Comparison of ENCODE assay signal across 25 cellular contexts in the genomic region with DNA sequence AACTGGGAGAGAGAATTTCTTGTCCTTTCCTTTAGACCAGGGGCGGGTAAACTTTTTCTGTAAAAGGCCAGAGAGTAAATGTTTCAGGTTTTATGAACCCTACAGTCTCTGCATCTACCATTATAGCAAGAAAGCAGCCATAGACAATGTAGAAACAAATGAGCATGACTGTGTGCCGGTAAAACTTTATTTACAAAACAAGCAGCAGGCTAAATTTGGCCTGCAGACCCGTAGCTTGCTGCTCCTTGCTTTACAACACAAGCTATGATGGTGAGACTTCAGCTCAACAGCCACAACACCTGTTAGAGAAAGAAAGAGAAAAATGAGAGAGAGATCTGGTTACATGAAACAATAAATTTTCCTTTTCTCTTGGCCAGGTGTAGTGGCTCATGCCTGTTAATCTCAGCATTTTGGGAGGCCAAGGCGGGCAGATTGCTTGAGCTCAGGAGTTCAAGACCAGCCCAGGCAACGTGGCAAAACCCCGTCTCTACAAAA. TPM values are rescaled to one million over a fixed set of nuclear protein-coding genes. Genes with fewer than 3 reads are reported as not detected.
"Had no signal": no experiment of that assay in that cellular context is flagged by ENCODE, and none has a peak within 500 bp of the region (broad histone marks: within the 10 kb centered on the region; RNA-seq: fewer than 3 reads in every experiment).

No MANE protein-coding gene starts in this region.

- H3K9me3 ChIP-seq: ascending aorta, body of pancreas had no signal

- FAIRE-seq: RCC 7860 had no signal

- H3K27me3 ChIP-seq: ascending aorta, body of pancreas had no signal

- H3K36me3 ChIP-seq: ascending aorta had no signal

- H3K27ac ChIP-seq: ascending aorta, body of pancreas had no signal

- H3K4me3 ChIP-seq: ascending aorta, body of pancreas had no signal

- DNase-seq: activated CD4-positive, alpha-beta T cell treated with anti-CD3 and anti-CD28 coated beads for 4 hours; activated CD4-positive, alpha-beta T cell treated with anti-CD3 and anti-CD28 coated beads, Interleukin-2, amount 50 U/mL, for 4 hours; activated CD8-positive, alpha-beta memory T cell treated with anti-CD3 and anti-CD28 coated beads, Interleukin-2, amount 10 ng/mL, durations not matched to agents 7 days and 5 days; activated effector memory CD4-positive, alpha-beta T cell treated with anti-CD3 and anti-CD28 coated beads, Interleukin-2, amount 50 U/mL, for 16 hours; activated naive CD4-positive, alpha-beta T cell treated with Interleukin-2 at 50 U/mL for 16 hours; activated naive CD8-positive, alpha-beta T cell treated with anti-CD3 and anti-CD28 coated beads, Interleukin-2, amount 50 U/mL, for 24 hours; activated T-cell treated with anti-CD3 and anti-CD28 coated beads, Interleukin-2, amount 50 U/mL, for 4 hours; amniotic stem cell; body of pancreas; Karpas-422; NCI-H1105 treated with DMSO at 0.1 percent for 48 hours; NCI-H1436 treated with DMSO at 0.1 percent for 48 hours; NCI-H187; NCI-H2081; NCI-H2227 treated with DMSO at 0.1 percent for 48 hours; NCI-H446 treated with DMSO at 0.1 percent for 48 hours; NCI-H524 treated with DMSO at 0.1 percent for 48 hours; NCI-H774; NK-92 treated with Interleukin-12 subunit alpha and Interleukin-12 subunit beta, amount 100 ng/mL, for 24 hours; SHP77 treated with DMSO at 0.1 percent for 48 hours had no signal

- ATAC-seq: activated CD4-positive, CD25-positive, alpha-beta regulatory T cell treated with anti-CD3 and anti-CD28 coated beads, Interleukin-2, amount 50 U/mL, for 24 hours; activated CD8-positive, alpha-beta memory T cell treated with anti-CD3 and anti-CD28 coated beads, Interleukin-2, amount 10 ng/mL, durations not matched to agents 7 days and 5 days; activated naive CD4-positive, alpha-beta T cell treated with anti-CD3 and anti-CD28 coated beads, Interleukin-2, amount 50 U/mL, for 72 hours; activated naive CD8-positive, alpha-beta T cell treated with anti-CD3 and anti-CD28 coated beads, Interleukin-2, amount 50 U/mL, for 24 hours; activated T-cell treated with anti-CD3 and anti-CD28 coated beads, Interleukin-2, amount 50 U/mL, for 4 hours; body of pancreas had no signal

RNA-seq across cellular contexts. Expression of a gene that starts 22.5 kb away (rescaled TPM):
- total RNA-seq: activated CD8-positive, alpha-beta memory T cell treated with anti-CD3 and anti-CD28 coated beads, Interleukin-2, amount 10 ng/mL, durations not matched to agents 7 days and 5 days; activated naive CD4-positive, alpha-beta T cell treated with anti-CD3 and anti-CD28 coated beads, Interleukin-2, amount 50 U/mL, for 72 hours; activated T-cell treated with anti-CD3 and anti-CD28 coated beads, Interleukin-2, amount 50 U/mL, for 4 hours; ascending aorta; body of pancreas; SK-MEL-5 had no signal

RNA-seq across cellular contexts. Expression of a gene that starts 33.0 kb away (rescaled TPM):
- total RNA-seq: activated CD8-positive, alpha-beta memory T cell treated with anti-CD3 and anti-CD28 coated beads, Interleukin-2, amount 10 ng/mL, durations not matched to agents 7 days and 5 days; activated naive CD4-positive, alpha-beta T cell treated with anti-CD3 and anti-CD28 coated beads, Interleukin-2, amount 50 U/mL, for 72 hours; activated T-cell treated with anti-CD3 and anti-CD28 coated beads, Interleukin-2, amount 50 U/mL, for 4 hours; ascending aorta; SK-MEL-5 had no signal
